In genomic region chr1:236534164-236534651, GRCh38 we compare ENCODE assay signal across 11 cellular contexts. TPM values are rescaled to one million over a fixed set of nuclear protein-coding genes. Genes with fewer than 3 reads are reported as not detected.
DNase-seq lines count a peak whose midpoint lies in the region; ATAC-seq, FAIRE-seq and TF ChIP-seq lines count a peak whose summit lies in the region.
"Had no signal": no experiment of that assay in that cellular context is flagged by ENCODE, and none has a peak within 500 bp of the region (broad histone marks: within the 10 kb centered on the region; RNA-seq: fewer than 3 reads in every experiment).

No MANE protein-coding gene starts in this region.

- POLR2A ChIA-PET in activated CD4-positive, alpha-beta memory T cell treated with anti-CD3 and anti-CD28 coated beads for 36 hours (lab: Charles Lee): interaction anchor here (0.9 to 1.8 kb wide), 6 partner anchors 8 to 253 kb away, joined by 3 to 9 read pairs (median 6); partner anchors contain the start of genes ERO1B and LGALS8
- POLR2A ChIA-PET in endothelial cell of umbilical vein (lab: Charles Lee): interaction anchor here (0.7 kb wide), 1 partner anchor 30 kb away, joined by 3 read pairs; no protein-coding TSS in a partner anchor

- H3K9me3 ChIP-seq in endothelial cell of umbilical vein (replicated peaks; ENCODE audit: control insufficient read depth, insufficient read depth, low read length): no peaks in the 10 kb centered on the region
- H3K9me3 ChIP-seq: MG63 had no signal

- no peaks in the 10 kb centered on the region for H4K20me1 ChIP-seq in endothelial cell of umbilical vein (replicated peaks; ENCODE audit: control insufficient read depth, extremely low read depth, insufficient read depth, low read length)

- intact Hi-C loops in activated CD4-positive, alpha-beta memory T cell treated with anti-CD3 and anti-CD28 coated beads for 36 hours (cut with micrococcal nuclease): loop anchor here (1.0 to 5.0 kb wide), 5 partner anchors 10 to 263 kb away; partner anchors contain the start of genes HEATR1 and MTR
- intact Hi-C loops in endothelial cell of umbilical vein (cut with micrococcal nuclease): no loop called here

- H3K27me3 ChIP-seq in endothelial cell of umbilical vein (ENCODE audit: control insufficient read depth in 2 of 2, insufficient read depth in 2 of 2, low read length in 2 of 2): no peaks in the 10 kb centered on the region
- H3K27me3 ChIP-seq: dorsolateral prefrontal cortex, MG63 had no signal

- peak overlapping the region; percentile 34 for H3K4me3 Mint-ChIP-seq in activated CD4-positive, alpha-beta memory T cell treated with anti-CD3 and anti-CD28 coated beads for 36 hours

- no peak for TF ChIP-seq POLR2A in endothelial cell of umbilical vein (IDR thresholded peaks at IDR 0.05; ENCODE audit: low read depth, low read length)

- H3K36me3 Mint-ChIP-seq in activated CD4-positive, alpha-beta memory T cell treated with anti-CD3 and anti-CD28 coated beads for 36 hours: peaks cover 38% of the 10 kb centered on the region

- CTCF ChIA-PET in activated CD4-positive, alpha-beta memory T cell treated with anti-CD3 and anti-CD28 coated beads for 36 hours (lab: Charles Lee): interaction anchor here (0.7 to 1.5 kb wide), 8 partner anchors 8 to 698 kb away, joined by 3 to 6 read pairs (median 4); partner anchors contain the start of gene LGALS8
- CTCF ChIA-PET in endothelial cell of umbilical vein (lab: Charles Lee): interaction anchor here (0.7 to 1.0 kb wide), 4 partner anchors 12 to 426 kb away, joined by 3 to 5 read pairs (median 4); no protein-coding TSS in a partner anchor

- peaks cover 3 to 7% of the 10 kb centered on the region in 2 experiments for H3K36me3 ChIP-seq in endothelial cell of umbilical vein (ENCODE audit: control insufficient read depth in 2 of 2, extremely low read depth in 1 of 2, insufficient read depth in 2 of 2, low read length in 2 of 2)

- no peak overlapping the region for H3K9ac ChIP-seq in endothelial cell of umbilical vein (replicated peaks; ENCODE audit: extremely low read depth, insufficient read depth, low read length)

- peak overlapping the region; percentile 25 for H3K27ac ChIP-seq in endothelial cell of umbilical vein (ENCODE audit: insufficient read depth, low read depth, low read length)
- H3K27ac ChIP-seq: dorsolateral prefrontal cortex had no signal

- H3K27ac Mint-ChIP-seq in activated CD4-positive, alpha-beta memory T cell treated with anti-CD3 and anti-CD28 coated beads for 36 hours: peak overlapping the region; percentile 88

- no peak for TF ChIP-seq CTCF in endothelial cell of umbilical vein (IDR thresholded peaks at IDR 0.05; ENCODE audit: extremely low read depth in 1 of 2, insufficient read depth in 1 of 2, low read depth in 1 of 2, low read length in 2 of 2)

- H3K79me2 ChIP-seq in endothelial cell of umbilical vein (ENCODE audit: control insufficient read depth, insufficient read depth, low read length): peaks cover 3% of the 10 kb centered on the region

- no TSS peak for BruUV-seq in endothelial cell of umbilical vein (replicated peaks; lab: Mats Ljungman, UMichigan)

- no peaks in the 10 kb centered on the region for H3K9me3 Mint-ChIP-seq in activated CD4-positive, alpha-beta memory T cell treated with anti-CD3 and anti-CD28 coated beads for 36 hours

- peak; percentile 87 for DNase-seq in HT1080 (ENCODE audit: low read depth)
- peak; percentile 71 for DNase-seq in activated CD4-positive, alpha-beta memory T cell treated with anti-CD3 and anti-CD28 coated beads for 36 hours
- peak; percentile 56 for DNase-seq in endothelial cell of umbilical vein (ENCODE audit: low read depth, low spot score)
- DNase-seq in stimulated activated CD4-positive, alpha-beta T cell treated with anti-CD3 and anti-CD28 coated beads, Interleukin-4, amount 100 ng/mL, for 24 hours: peak; percentile 62
- no peak for DNase-seq in H4 (ENCODE audit: low spot score)
- no peak for DNase-seq in iPS-NIHi11 (ENCODE audit: low spot score)
- no peak for DNase-seq in globus pallidus (ENCODE audit: low spot score)
- DNase-seq: dorsolateral prefrontal cortex, H7, MG63 had no signal

- ATAC-seq in GM21717 (IDR thresholded peaks at IDR 0.05; ENCODE audit: unreplicated experiment): no peak

- H3K4me1 ChIP-seq in endothelial cell of umbilical vein (ENCODE audit: control insufficient read depth, extremely low read depth, insufficient read depth, low read length): peaks cover 14% of the 10 kb centered on the region

- FAIRE-seq in endothelial cell of umbilical vein (lab: Jason Lieb, UNC): peak; percentile 37

- H3K4me2 ChIP-seq in endothelial cell of umbilical vein (ENCODE audit: insufficient read depth, low read length): no peak overlapping the region

- H2AFZ ChIP-seq in endothelial cell of umbilical vein (ENCODE audit: low read depth, low read length): no peak overlapping the region

- dilution Hi-C loops in endothelial cell of umbilical vein (cut with MboI; ENCODE audit: extremely low pct_ligation_motif_present, low sequenced_read_pairs): no loop called here

- H3K27me3 Mint-ChIP-seq in activated CD4-positive, alpha-beta memory T cell treated with anti-CD3 and anti-CD28 coated beads for 36 hours: no peaks in the 10 kb centered on the region

- peaks cover 54% of the 10 kb centered on the region for H3K4me1 Mint-ChIP-seq in activated CD4-positive, alpha-beta memory T cell treated with anti-CD3 and anti-CD28 coated beads for 36 hours (ENCODE audit: low read depth)

- no peak overlapping the region for H3K4me3 ChIP-seq in endothelial cell of umbilical vein (replicated peaks in 1 of 3; ENCODE audit: insufficient read depth in 1 of 3, low read depth in 1 of 3, low read length in 3 of 3)
- H3K4me3 ChIP-seq: dorsolateral prefrontal cortex, MG63 had no signal

- no peaks in the 10 kb centered on the region for H3K9me1 ChIP-seq in endothelial cell of umbilical vein (replicated peaks; ENCODE audit: control insufficient read depth, extremely low read depth, insufficient read depth, low read length)

TF ChIP-seq in endothelial cell of umbilical vein, 7 proteins besides CTCF, POLR2A, EP300 and RAD21:
- TF ChIP-seq MYC (IDR thresholded peaks at IDR 0.05; ENCODE audit: low read depth, low read length) (no peak), POLR2AphosphoS5 (IDR thresholded peaks at IDR 0.05; ENCODE audit: insufficient read depth, low read depth, low read length) (no peak), JUN (IDR thresholded peaks at IDR 0.05; ENCODE audit: borderline replicate concordance, insufficient read depth, insufficient read length, low read depth) (peak; percentile 18), EZH2 (IDR thresholded peaks at IDR 0.05; ENCODE audit: borderline replicate concordance, low read depth, low read length, severe bottlenecking) (no peak), FOS (IDR thresholded peaks at IDR 0.05; ENCODE audit: borderline replicate concordance, insufficient read depth, low read length) (peak; percentile 71), GATA2 (IDR thresholded peaks at IDR 0.05; ENCODE audit: insufficient read depth, insufficient read length, low read depth, low read length) (no peak)
- TF ChIP-seq, protein P1, sequence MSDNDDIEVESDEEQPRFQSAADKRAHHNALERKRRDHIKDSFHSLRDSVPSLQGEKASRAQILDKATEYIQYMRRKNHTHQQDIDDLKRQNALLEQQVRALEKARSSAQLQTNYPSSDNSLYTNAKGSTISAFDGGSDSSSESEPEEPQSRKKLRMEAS (IDR thresholded peaks at IDR 0.05; ENCODE audit: insufficient read depth, insufficient read length): no peak

RNA-seq across cellular contexts. Expression of gene LGALS8, which starts 10.4 kb away (rescaled TPM):
- 20.8 and 43.6 TPM in 2 replicates for total RNA-seq in HT1080 (2014; rRNA removed; shearing (Covaris generic))
- 36.7 and 38.7 TPM in 2 replicates for polyA plus RNA-seq in HT1080 (2015; cell fraction: cytosol; rRNA removed)
- 79.8 and 84.9 TPM in 2 replicates for polyA plus RNA-seq in HT1080 (2015; cell fraction: nucleus; rRNA removed)
- 10 to 100 TPM; 83.7 to 88.3 TPM for total RNA-seq in activated CD4-positive, alpha-beta memory T cell treated with anti-CD3 and anti-CD28 coated beads for 36 hours
- total RNA-seq in endothelial cell of umbilical vein: 48.1 and 49.9 TPM in 2 replicates
- polyA plus RNA-seq in endothelial cell of umbilical vein: 36.7 and 45.6 TPM in 2 replicates
- polyA plus RNA-seq in endothelial cell of umbilical vein (2011; cell fraction: cytosol; rRNA removed): 29.1 and 32.0 TPM in 2 replicates
- 231 and 232 TPM in 2 replicates for polyA plus RNA-seq in endothelial cell of umbilical vein (2011; cell fraction: nucleus; rRNA removed)
- polyA plus RNA-seq in endothelial cell of umbilical vein (2012): 50.2 and 63.4 TPM in 2 replicates
- 76.5 and 88.2 TPM in 2 replicates for polyA minus RNA-seq in endothelial cell of umbilical vein
- not detected for polyA minus RNA-seq in endothelial cell of umbilical vein (2011; cell fraction: cytosol; rRNA and poly(A)+ RNA removed)
- 92.2 and 127 TPM in 2 replicates for polyA minus RNA-seq in endothelial cell of umbilical vein (2011; cell fraction: nucleus; rRNA and poly(A)+ RNA removed)
- total RNA-seq in H4 (2014; rRNA removed; shearing (Covaris generic)): 70.1 and 81.9 TPM in 2 replicates

Comparison
In these comparisons a context has a peak if more than half of its experiments do, and no peak if none do; other contexts are left out.
1. DNase-seq: peak in HT1080 (single experiment), activated CD4-positive, alpha-beta memory T cell treated with anti-CD3 and anti-CD28 coated beads for 36 hours (single experiment), endothelial cell of umbilical vein (single experiment) and stimulated activated CD4-positive, alpha-beta T cell treated with anti-CD3 and anti-CD28 coated beads, Interleukin-4, amount 100 ng/mL, for 24 hours (single experiment); none in H4 (single experiment), iPS-NIHi11 (single experiment) and globus pallidus (single experiment).